Comparison of ENCODE assay signal across 11 cellular contexts in the genomic region with DNA sequence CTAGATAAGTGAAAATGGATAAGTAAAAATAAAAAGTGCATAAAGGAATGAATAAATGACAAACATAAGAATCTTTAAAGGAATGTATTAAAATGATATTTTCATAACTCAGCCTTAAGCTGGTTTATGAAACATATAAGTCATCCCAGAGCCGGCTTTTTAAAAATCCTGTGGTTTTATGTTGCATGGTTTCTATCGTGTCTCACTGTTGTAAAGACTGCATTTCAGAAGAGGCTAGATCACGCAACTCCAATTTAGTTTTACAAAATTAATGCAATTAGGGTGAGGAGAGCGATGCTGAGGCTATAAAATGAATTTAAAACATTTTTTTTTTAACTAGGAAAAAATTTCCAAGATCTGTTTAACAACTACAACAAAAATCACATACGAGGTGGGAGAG.
"Had no signal": no experiment of that assay in that cellular context is flagged by ENCODE, and none has a peak within 500 bp of the region (broad histone marks: within the 10 kb centered on the region; RNA-seq: fewer than 3 reads in every experiment).

No MANE protein-coding gene starts in this region.

- ATAC-seq: esophagus mucosa, gastrocnemius medialis, pancreas had no signal

- H3K9me3 ChIP-seq: gastrocnemius medialis, pancreas, thyroid gland had no signal

- H3K27ac ChIP-seq: gastrocnemius medialis, pancreas, stomach, thyroid gland had no signal

- H3K4me1 ChIP-seq: gastrocnemius medialis had no signal

- H3K27me3 ChIP-seq: gastrocnemius medialis, stomach, thyroid gland had no signal

- H3K4me3 Mint-ChIP-seq: neural crest cell had no signal

- DNase-seq: activated CD4-positive, alpha-beta T cell treated with anti-CD3 and anti-CD28 coated beads, Interleukin-2, amount 50 U/mL, for 1 hour; activated naive CD4-positive, alpha-beta T cell treated with anti-CD3 and anti-CD28 coated beads, Interleukin-2, amount 50 U/mL, for 16 hours; activated T-cell treated with anti-CD3 and anti-CD28 coated beads, Interleukin-2, amount 50 U/mL, for 1 hour; cerebellar nuclear complex; gastrocnemius medialis; pancreas; stimulated activated CD4-positive, alpha-beta T cell treated with anti-CD3 and anti-CD28 coated beads, Interleukin-4, amount 100 ng/mL, for 4 hours; stomach; thyroid gland had no signal

- H3K4me3 ChIP-seq: gastrocnemius medialis, pancreas, stomach, thyroid gland had no signal

- H3K36me3 ChIP-seq: gastrocnemius medialis, pancreas, stomach, thyroid gland had no signal
